ENCODE assay signal across 9 cellular contexts in the genomic region with DNA sequence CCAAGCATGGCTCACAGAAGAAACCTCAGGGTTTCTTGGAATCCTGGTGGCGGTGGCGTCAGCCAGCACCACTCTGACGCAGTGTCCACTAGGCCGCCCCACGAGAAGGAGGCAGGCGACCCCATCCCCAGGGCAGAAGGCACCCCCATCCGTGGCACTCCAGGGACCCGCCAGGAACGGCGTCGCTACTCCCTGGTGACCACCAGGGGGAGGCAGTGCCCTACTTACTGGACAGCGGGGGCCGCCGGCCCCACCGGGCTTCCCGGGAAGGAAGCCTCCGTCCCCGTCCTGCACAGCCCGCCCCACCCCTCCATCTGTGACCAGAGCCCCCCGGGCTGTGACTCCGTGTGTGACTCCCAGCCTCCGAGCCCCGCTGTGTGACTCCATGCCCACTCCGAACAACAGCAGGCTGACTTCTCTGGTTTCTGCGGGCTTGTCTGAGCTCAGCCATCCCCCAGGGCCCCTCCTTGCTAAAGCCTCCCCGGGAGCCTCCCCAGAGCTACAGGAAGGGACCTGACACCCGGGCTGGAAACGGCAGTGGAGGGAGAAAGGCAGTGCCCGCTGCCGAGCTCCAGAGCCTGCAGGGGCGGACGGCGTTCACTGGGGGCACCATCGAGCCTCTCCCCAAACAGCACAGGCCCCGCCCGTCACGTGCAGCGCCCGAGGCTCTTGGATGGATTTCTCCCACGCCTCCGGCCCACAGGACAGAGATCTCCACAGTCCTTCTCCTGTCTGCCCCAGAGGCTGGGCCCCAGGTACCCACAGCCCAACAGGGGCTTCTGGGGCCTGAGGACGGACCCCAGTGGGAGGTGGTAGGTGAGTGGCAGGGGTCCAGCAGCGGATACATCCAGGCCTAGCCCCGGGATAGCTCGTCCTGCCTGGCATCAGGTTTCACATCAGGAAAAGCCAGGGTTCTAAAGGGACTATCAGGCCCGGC. TPM values are rescaled to one million over a fixed set of nuclear protein-coding genes. Genes with fewer than 3 reads are reported as not detected.
DNase-seq lines count a peak whose midpoint lies in the region; ATAC-seq and TF ChIP-seq lines count a peak whose summit lies in the region.
"Had no signal": no experiment of that assay in that cellular context is flagged by ENCODE, and none has a peak within 500 bp of the region (broad histone marks: within the 10 kb centered on the region; RNA-seq: fewer than 3 reads in every experiment).

No MANE protein-coding gene starts in this region.

- H3K27ac ChIP-seq in CD8-positive, alpha-beta T cell (ENCODE audit: low read depth, low read length), result peak overlapping the region; percentile 31
- peak overlapping the region; percentile 88 for H3K27ac ChIP-seq in GM23248
- H3K27ac ChIP-seq in substantia nigra (ENCODE audit: low read depth, low read length, poor library complexity, severe bottlenecking), result peak overlapping the region; percentile 37

- H3K9me3 Mint-ChIP-seq in CD8-positive, alpha-beta T cell, result no peaks in the 10 kb centered on the region
- H3K9me3 Mint-ChIP-seq in activated naive CD4-positive, alpha-beta T cell treated with anti-CD3 and anti-CD28 coated beads, Interleukin-2, amount 50 U/mL, for 72 hours, result no peaks in the 10 kb centered on the region

- H3K4me3 ChIP-seq in CD8-positive, alpha-beta T cell (ENCODE audit: low read depth, low read length), result peak overlapping the region; percentile 98
- H3K4me3 ChIP-seq in GM23248, result peak overlapping the region; percentile 90

- H3K79me2 ChIP-seq in GM23248 (ENCODE audit: insufficient read depth), result no peaks in the 10 kb centered on the region

- peaks cover 7% of the 10 kb centered on the region for H3K4me1 ChIP-seq in CD8-positive, alpha-beta T cell (ENCODE audit: insufficient read depth, low read length)
- H3K4me1 ChIP-seq in GM23248 (ENCODE audit: insufficient read depth), result peaks cover 22% of the 10 kb centered on the region

- WGBS in GM23248 (ENCODE audit: low coverage in 1 of 2, low lambda C conversion rate in 2 of 2, missing lambda C conversion rate in 2 of 2), 2 experiments, result 2 to 3% methylated on average over 33 to 42 of the region's 46 CpGs

- H3K27me3 ChIP-seq in CD8-positive, alpha-beta T cell (ENCODE audit: insufficient read depth, low read length), result no peaks in the 10 kb centered on the region
- H3K27me3 ChIP-seq in GM23248 (replicated peaks; ENCODE audit: insufficient read depth), result no peaks in the 10 kb centered on the region

- peak overlapping the region; percentile 96 for H3K4me2 ChIP-seq in GM23248 (ENCODE audit: unreplicated experiment)

- no peaks in the 10 kb centered on the region for H3K9me3 ChIP-seq in CD8-positive, alpha-beta T cell (ENCODE audit: low read length)
- H3K9me3 ChIP-seq in GM23248 (ENCODE audit: low read depth), result no peaks in the 10 kb centered on the region

- CTCF ChIA-PET in CD8-positive, alpha-beta T cell (lab: Charles Lee), result interaction anchor here (0.6 to 10.6 kb wide), 31 partner anchors 9 to 672 kb away, joined by 3 to 188 read pairs (median 4); partner anchors contain the start of gene KIF17

- in situ Hi-C loops in GM23248 (cut with MboI), result loop anchor here (10.0 kb wide), 1 partner anchor 488 kb away; no protein-coding TSS in a partner anchor

- ATAC-seq in CD8-positive, alpha-beta T cell, result peak; percentile 93
- ATAC-seq in activated naive CD4-positive, alpha-beta T cell treated with anti-CD3 and anti-CD28 coated beads, Interleukin-2, amount 50 U/mL, for 72 hours, result peak; percentile 91 to 93

- DNase-seq in CD8-positive, alpha-beta T cell, result peak; percentile 54 to 81 (median 72)
- DNase-seq in GM23248 (peak; percentile 97), NCI-H1105 (lab: John Stamatoyannopoulos, UW) (peak; percentile 86), SKM-1 (lab: John Stamatoyannopoulos, UW; ENCODE audit: unreplicated experiment) (peak; percentile 74), glomerular visceral epithelial cell (ENCODE audit: extremely low spot score) (peak; percentile 94), occipital lobe (lab: John Stamatoyannopoulos, UW) (peak; percentile 80), substantia nigra (lab: John Stamatoyannopoulos, UW) (peak in 48 of 49 donors; percentile 22 to 87 (median 69))
- peak; percentile 70 to 76 for DNase-seq in activated naive CD4-positive, alpha-beta T cell treated with anti-CD3 and anti-CD28 coated beads, Interleukin-2, amount 50 U/mL, for 72 hours (ENCODE audit: low spot score in 2 of 2)

- peak overlapping the region; percentile 100 for H2AFZ ChIP-seq in GM23248

- no peaks in the 10 kb centered on the region for H3K36me3 ChIP-seq in CD8-positive, alpha-beta T cell (ENCODE audit: insufficient read depth, low read length)
- H3K36me3 ChIP-seq in GM23248 (ENCODE audit: low read depth), result no peaks in the 10 kb centered on the region

- POLR2A ChIA-PET in CD8-positive, alpha-beta T cell (lab: Charles Lee), result interaction anchor here (1.0 kb wide), 1 partner anchor 499 kb away, joined by 6 read pairs; no protein-coding TSS in a partner anchor

- intact Hi-C loops in CD8-positive, alpha-beta T cell (cut with DNase I, micrococcal nuclease), result loop anchor here (1.0 to 5.0 kb wide), 4 partner anchors 36 to 499 kb away; partner anchors contain the start of gene SH2D5 (in 1 of the 2)

- peak overlapping the region; percentile 85 for H3K9ac ChIP-seq in GM23248

- no peaks in the 10 kb centered on the region for H3K9me2 ChIP-seq in GM23248 (ENCODE audit: insufficient read depth)

- no peak overlapping the region for H3K27ac Mint-ChIP-seq in CD8-positive, alpha-beta T cell
- peak overlapping the region; percentile 50 to 84 for H3K27ac Mint-ChIP-seq in activated naive CD4-positive, alpha-beta T cell treated with anti-CD3 and anti-CD28 coated beads, Interleukin-2, amount 50 U/mL, for 72 hours

- peak; percentile 98 for TF ChIP-seq CTCF in CD8-positive, alpha-beta T cell (IDR thresholded peaks at IDR 0.05)

- H3K4me3 Mint-ChIP-seq in CD8-positive, alpha-beta T cell, result peak overlapping the region; percentile 89

- peaks cover 2% of the 10 kb centered on the region for H3K4me1 Mint-ChIP-seq in CD8-positive, alpha-beta T cell (ENCODE audit: low read depth)

- no peaks in the 10 kb centered on the region for H3F3A ChIP-seq in GM23248 (ENCODE audit: insufficient read depth)

- H4K20me1 ChIP-seq in GM23248 (ENCODE audit: insufficient read depth), result no peaks in the 10 kb centered on the region

- peaks cover 2% of the 10 kb centered on the region for H3K27me3 Mint-ChIP-seq in CD8-positive, alpha-beta T cell (ENCODE audit: low read depth)

- no peaks in the 10 kb centered on the region for H3K36me3 Mint-ChIP-seq in CD8-positive, alpha-beta T cell
- no peaks in the 10 kb centered on the region for H3K36me3 Mint-ChIP-seq in activated naive CD4-positive, alpha-beta T cell treated with anti-CD3 and anti-CD28 coated beads, Interleukin-2, amount 50 U/mL, for 72 hours

RNA-seq across cellular contexts. Expression of gene KIF17, which starts 21.1 kb away (rescaled TPM):
- not detected for total RNA-seq in CD8-positive, alpha-beta T cell
- total RNA-seq in GM23248 (2014; rRNA removed; shearing (Covaris generic)), result 0.11 TPM in 1 of 2 replicates, not detected in the other
- polyA plus RNA-seq in GM23248 (2016; fragmentation: Nextera tagmentation; extraction: Ambion mirVana), result 0.10 and 0.31 TPM in 2 replicates
- 1 to 10 TPM in 1 of 2 donors, under 1 TPM in 1; 0.18 to 1.0 TPM for total RNA-seq in activated naive CD4-positive, alpha-beta T cell treated with anti-CD3 and anti-CD28 coated beads, Interleukin-2, amount 50 U/mL, for 72 hours
- total RNA-seq in occipital lobe, result 4.4 TPM
- total RNA-seq: T-helper 1 cell treated with Interleukin-12 subunit alpha and Interleukin-12 subunit beta and Interleukin-4 antibody, amounts not matched to agents 30 ng/mL and 1 ng/mL, for 36 hours had no signal

RNA-seq across cellular contexts. Expression of gene DDOST, which starts 35.5 kb away (rescaled TPM):
- 100 to 1,000 TPM in 1 of 2 experiments, 10 to 100 TPM in 1; 97.5 to 114 TPM for total RNA-seq in CD8-positive, alpha-beta T cell
- 354 and 356 TPM in 2 replicates for total RNA-seq in GM23248 (2014; rRNA removed; shearing (Covaris generic))
- polyA plus RNA-seq in GM23248 (2016; fragmentation: Nextera tagmentation; extraction: Ambion mirVana), result 348 and 359 TPM in 2 replicates
- 100 to 1,000 TPM; 140 to 184 TPM for total RNA-seq in activated naive CD4-positive, alpha-beta T cell treated with anti-CD3 and anti-CD28 coated beads, Interleukin-2, amount 50 U/mL, for 72 hours
- 90.0 TPM for total RNA-seq in occipital lobe

RNA-seq across cellular contexts. Expression of gene SH2D5, which starts 35.8 kb away (rescaled TPM):
- total RNA-seq in CD8-positive, alpha-beta T cell, result not detected
- 1.0 and 1.4 TPM in 2 replicates for total RNA-seq in GM23248 (2014; rRNA removed; shearing (Covaris generic))
- polyA plus RNA-seq in GM23248 (2016; fragmentation: Nextera tagmentation; extraction: Ambion mirVana), result 0.43 and 1.1 TPM in 2 replicates
- under 1 TPM in 1 of 2 donors, not detected in 1; 0.66 TPM for total RNA-seq in activated naive CD4-positive, alpha-beta T cell treated with anti-CD3 and anti-CD28 coated beads, Interleukin-2, amount 50 U/mL, for 72 hours
- 0.62 TPM for total RNA-seq in occipital lobe

Comparison
In these comparisons a context has a peak if more than half of its experiments do, and no peak if none do; other contexts are left out.
1. Peak in every context shown above with its lines: DNase-seq, ATAC-seq, H3K4me3 ChIP-seq and H3K27ac ChIP-seq.
2. H3K27ac ChIP-seq: peak in every context shown above with its lines; median percentile 88 in GM23248; 37 in substantia nigra; 31 in CD8-positive, alpha-beta T cell.